ENCODE assay signal across 16 cellular contexts in the genomic region with DNA sequence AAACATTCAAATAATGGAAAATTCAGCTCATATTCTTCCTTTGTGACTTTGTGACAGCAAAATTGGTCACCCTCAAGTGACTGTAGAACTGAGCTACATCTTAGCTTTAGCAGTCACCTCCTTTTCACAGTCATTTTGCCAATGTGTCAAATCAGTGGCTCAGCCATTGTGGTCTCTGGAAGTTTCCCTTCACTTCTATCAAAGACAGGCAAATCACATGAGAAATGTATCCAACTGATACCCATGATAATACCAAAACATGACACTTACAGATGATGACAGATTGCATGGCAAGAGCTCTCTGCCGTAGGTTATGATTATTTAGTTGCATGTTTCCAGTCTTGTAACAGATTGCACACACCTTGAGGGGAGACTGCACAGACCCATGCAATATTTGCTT.
DNase-seq lines count a peak whose midpoint lies in the region; ATAC-seq, FAIRE-seq and TF ChIP-seq lines count a peak whose summit lies in the region.
"Had no signal": no experiment of that assay in that cellular context is flagged by ENCODE, and none has a peak within 500 bp of the region (broad histone marks: within the 10 kb centered on the region; RNA-seq: fewer than 3 reads in every experiment).

No MANE protein-coding gene starts in this region.

- in situ Hi-C loops in Panc1 (cut with HindIII; ENCODE audit: low pct_unique_long_range_greater_than_20kb, low sequenced_read_pairs): no loop called here

- ATAC-seq in Panc1 (no peak), esophagus mucosa (no peak)

- FAIRE-seq in HTR-8/SVneo (lab: Jason Lieb, UNC) (peak; percentile 26), H54 (lab: Jason Lieb, UNC) (no peak)
- FAIRE-seq: A204.1, D721Med, G401.6 had no signal

- H3K27me3 ChIP-seq in Panc1 (ENCODE audit: control insufficient read depth, insufficient read depth, low read length) (no peaks in the 10 kb centered on the region), fibroblast of lung (ENCODE audit: control insufficient read depth, insufficient read depth, low read length) (no peaks in the 10 kb centered on the region)

- H3K27ac ChIP-seq in Panc1 (ENCODE audit: low read length) (peak overlapping the region; percentile 91; the same call in 1 of the 2 replicates), fibroblast of lung (ENCODE audit: insufficient read depth, low read length) (peak overlapping the region; percentile 19)
- H3K27ac ChIP-seq: C4-2B, GM23248, HL-60 had no signal

- TF ChIP-seq CTCF in Panc1 (IDR thresholded peaks at IDR 0.05): no peak
- TF ChIP-seq CTCF in fibroblast of lung (conservative IDR thresholded peaks at IDR 0.05 in 1 of 2, IDR thresholded peaks at IDR 0.05 in 1 of 2; ENCODE audit: low read depth in 1 of 2, low read length in 2 of 2): no peak

- BruUV-seq in Panc1 (replicated peaks; lab: Mats Ljungman, UMichigan): no TSS peak

- DNase-seq in HTR-8/SVneo (ENCODE audit: insufficient read length, low spot score): no peak
- DNase-seq in Panc1 (ENCODE audit: low read depth, low spot score): no peak
- DNase-seq in fibroblast of lung (ENCODE audit: low read depth in 2 of 2): no peak
- DNase-seq in H54 (ENCODE audit: insufficient read length, low spot score): no peak
- DNase-seq in dedifferentiated amniotic fluid mesenchymal stem cell (ENCODE audit: extremely low spot score): no peak
- DNase-seq: AML-193; Caco-2; CD4-positive, alpha-beta T cell; HCEC 1CT had no signal

- intact Hi-C loops in Panc1 (cut with micrococcal nuclease; ENCODE audit: unreplicated experiment): no loop called here

- H3K4me3 ChIP-seq in Panc1 (ENCODE audit: low read depth in 2 of 2, low read length in 2 of 2): no peak overlapping the region
- H3K4me3 ChIP-seq in fibroblast of lung (replicated peaks in 1 of 4; ENCODE audit: control extremely low read depth in 1 of 4, insufficient read depth in 1 of 4, low read depth in 3 of 4, low read length in 4 of 4): no peak overlapping the region
- H3K4me3 ChIP-seq: GM23248 had no signal

- no peaks in the 10 kb centered on the region for H4K20me1 ChIP-seq in fibroblast of lung (ENCODE audit: control insufficient read depth, extremely low read depth, insufficient read depth, low read length)

- no peak for TF ChIP-seq POLR2A in H54 (IDR thresholded peaks at IDR 0.05; ENCODE audit: low read depth, low read length)

- H3K4me2 ChIP-seq in fibroblast of lung (ENCODE audit: extremely low read depth, insufficient read depth, low read length): no peak overlapping the region

- H3K9ac ChIP-seq in fibroblast of lung (ENCODE audit: insufficient read depth, low read length): no peak overlapping the region
- H3K9ac ChIP-seq: GM23248 had no signal

- H3K4me1 ChIP-seq in Panc1 (ENCODE audit: control insufficient read depth, insufficient read depth, low read length) (peaks cover 5% of the 10 kb centered on the region), fibroblast of lung (ENCODE audit: control insufficient read depth, extremely low read depth, insufficient read depth, low read length) (no peaks in the 10 kb centered on the region)

- peaks cover 4% of the 10 kb centered on the region for H3K79me2 ChIP-seq in fibroblast of lung (ENCODE audit: control insufficient read depth, insufficient read depth, low read length)

- no peaks in the 10 kb centered on the region for H3K36me3 ChIP-seq in Panc1 (ENCODE audit: control insufficient read depth, insufficient read depth, low read length)
- no peaks in the 10 kb centered on the region for H3K36me3 ChIP-seq in fibroblast of lung (ENCODE audit: control insufficient read depth, insufficient read depth, low read length)

- H3K9me3 ChIP-seq in Panc1 (ENCODE audit: control insufficient read depth, insufficient read depth, low read depth, low read length) (peaks cover 16% of the 10 kb centered on the region; the same call in 1 of the 2 replicates), fibroblast of lung (ENCODE audit: control insufficient read depth, insufficient read depth, low read depth, low read length) (no peaks in the 10 kb centered on the region)
- H3K9me3 ChIP-seq: Caco-2 had no signal

- CTCF ChIA-PET in Panc1 (lab: Charles Lee): no interaction called here

- POLR2A ChIA-PET in Panc1 (lab: Charles Lee): no interaction called here

- H2AFZ ChIP-seq in fibroblast of lung (ENCODE audit: low read length): peak overlapping the region; percentile 6
- H2AFZ ChIP-seq: GM23248 had no signal
